Comparison of ENCODE assay signal across 10 cellular contexts in the genomic region with DNA sequence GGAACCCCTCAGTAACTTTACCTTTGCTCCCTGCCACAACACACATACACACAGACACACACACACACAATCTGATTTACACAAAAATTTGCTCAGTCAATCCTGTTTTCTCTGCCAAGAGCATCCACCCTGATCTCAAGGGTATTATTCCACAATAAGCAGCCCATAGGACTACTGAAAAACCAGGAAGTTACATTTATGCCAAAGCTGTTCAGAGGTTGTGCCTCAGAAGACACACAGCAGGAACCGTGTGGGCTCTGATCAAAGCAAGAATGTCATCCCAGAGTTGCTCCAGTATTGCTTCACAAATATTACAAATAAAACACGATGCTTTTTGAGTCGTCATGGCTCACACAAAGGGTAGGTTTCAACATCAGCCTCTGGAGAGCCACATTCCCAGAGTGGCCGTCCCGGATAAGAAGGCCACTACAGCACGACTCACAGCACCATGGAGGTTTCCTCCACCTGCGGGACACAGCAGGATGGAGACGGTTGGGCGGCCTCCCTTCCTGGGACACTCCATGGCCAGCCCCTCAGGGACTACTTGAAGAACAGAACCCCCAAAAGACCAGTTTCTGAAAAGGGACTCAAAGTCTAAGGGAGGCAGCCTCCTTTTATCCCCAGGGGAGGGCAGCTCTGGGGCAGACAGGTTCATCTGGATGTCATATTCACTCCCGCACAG. TPM values are rescaled to one million over a fixed set of nuclear protein-coding genes. Genes with fewer than 3 reads are reported as not detected.
DNase-seq lines count a peak whose midpoint lies in the region; ATAC-seq and TF ChIP-seq lines count a peak whose summit lies in the region.
"Had no signal": no experiment of that assay in that cellular context is flagged by ENCODE, and none has a peak within 500 bp of the region (broad histone marks: within the 10 kb centered on the region; RNA-seq: fewer than 3 reads in every experiment).

No MANE protein-coding gene starts in this region.

- peaks cover 29% of the 10 kb centered on the region for H3K4me1 ChIP-seq in skeletal muscle satellite cell (ENCODE audit: control insufficient read depth, insufficient read depth, low read length)
- H3K4me1 ChIP-seq in uterus, result peaks cover 0 to 5% of the 10 kb centered on the region in 2 donors

- TF ChIP-seq POLR2A in uterus (IDR thresholded peaks at IDR 0.05), result no peak

- H3K9ac ChIP-seq in skeletal muscle satellite cell (ENCODE audit: low read depth, low read length), result no peak overlapping the region

- no peaks in the 10 kb centered on the region for H3K9me3 ChIP-seq in skeletal muscle satellite cell (replicated peaks; ENCODE audit: low read length)
- no peaks in the 10 kb centered on the region for H3K9me3 ChIP-seq in uterus

- TF ChIP-seq CTCF in fibroblast of villous mesenchyme (IDR thresholded peaks at IDR 0.05; ENCODE audit: insufficient read depth, low read depth, low read length), result no peak
- no peak for TF ChIP-seq CTCF in uterus (IDR thresholded peaks at IDR 0.05)

- ATAC-seq in T-cell (replicated peaks in 1 of 4) (no peak), HG03175 (IDR thresholded peaks at IDR 0.05; ENCODE audit: unreplicated experiment) (no peak)

- peak overlapping the region; percentile 98 for H3K4me2 ChIP-seq in skeletal muscle satellite cell (ENCODE audit: low read length)

- H3K4me1 Mint-ChIP-seq in T-cell, result peaks cover 18 to 25% (median 23%) of the 10 kb centered on the region in 3 donors

- intact Hi-C loops in uterus (cut with DNase I; ENCODE audit: low total_unique reads), result no loop called here

- H3K4me3 Mint-ChIP-seq in T-cell, result peak overlapping the region; percentile 3 to 39 (median 18)

- peak overlapping the region; percentile 15 for H3K4me3 ChIP-seq in fibroblast of villous mesenchyme (ENCODE audit: low read depth, low read length)
- H3K4me3 ChIP-seq in skeletal muscle satellite cell (ENCODE audit: low read length), result peak overlapping the region; percentile 21
- H3K4me3 ChIP-seq in uterus, result no peak overlapping the region

- CTCF ChIA-PET in T-cell (lab: Charles Lee), result no interaction called here

- DNase-seq in GM04504 (ENCODE audit: low read depth) (peak; percentile 69), T-cell (no peak), fibroblast of villous mesenchyme (ENCODE audit: low read depth) (peak; percentile 86), anterior cingulate cortex (lab: John Stamatoyannopoulos, UW) (no peak), uterus (no peak), GM19240 (ENCODE audit: insufficient read length, low spot score) (no peak)
- DNase-seq: T-helper 2 cell had no signal

- H3K36me3 Mint-ChIP-seq in T-cell, result peaks cover 2% of the 10 kb centered on the region

- no peaks in the 10 kb centered on the region for H3K9me3 Mint-ChIP-seq in T-cell
- H3K9me3 Mint-ChIP-seq: IgD-negative memory B cell had no signal

- POLR2A ChIA-PET in T-cell (lab: Charles Lee), result no interaction called here

- peaks cover 4% of the 10 kb centered on the region for H3K36me3 ChIP-seq in skeletal muscle satellite cell (ENCODE audit: insufficient read depth, low read length)
- no peaks in the 10 kb centered on the region for H3K36me3 ChIP-seq in uterus

- H3K27me3 Mint-ChIP-seq in T-cell, result no peaks in the 10 kb centered on the region

- H3K27me3 ChIP-seq in skeletal muscle satellite cell (ENCODE audit: control insufficient read depth, insufficient read depth, low read length) (no peaks in the 10 kb centered on the region), uterus (no peaks in the 10 kb centered on the region)

- H3K27ac Mint-ChIP-seq in T-cell, result no peak overlapping the region

- peak overlapping the region in 1 of 2 donors; percentile 24 for H3K27ac ChIP-seq in uterus

RNA-seq across cellular contexts. Expression of a gene that starts 1.6 kb away (rescaled TPM):
- total RNA-seq in T-cell (1 to 10 TPM; 3.2 to 5.8 (median 5.1) TPM), fibroblast of villous mesenchyme (5.5 and 7.8 TPM in 2 replicates), uterus (10 to 100 TPM in 2 of 4 donors, 1 to 10 TPM in 2; 3.5 to 14.0 (median 8.5) TPM)
- 3.7 and 5.8 TPM in 2 replicates for total RNA-seq in skeletal muscle satellite cell (2012; rRNA removed)

RNA-seq across cellular contexts. Expression of a gene that starts 15.5 kb away (rescaled TPM):
- total RNA-seq in T-cell (10 to 100 TPM; 18.3 to 41.0 (median 38.7) TPM), fibroblast of villous mesenchyme (11.3 and 12.1 TPM in 2 replicates), uterus (10 to 100 TPM in 3 of 4 donors, 1 to 10 TPM in 1; 5.4 to 15.9 (median 12.7) TPM)
- total RNA-seq in skeletal muscle satellite cell (2012; rRNA removed), result 8.1 and 9.0 TPM in 2 replicates

RNA-seq across cellular contexts. Expression of a gene that starts 39.3 kb away (rescaled TPM):
- total RNA-seq in T-cell (100 to 1,000 TPM in 2 of 5 donors, 10 to 100 TPM in 3; 64.0 to 132 (median 82.3) TPM), fibroblast of villous mesenchyme (196 and 339 TPM in 2 replicates), uterus (100 to 1,000 TPM in 2 of 4 donors, 10 to 100 TPM in 2; 38.2 to 232 (median 93.6) TPM)
- 143 and 163 TPM in 2 replicates for total RNA-seq in skeletal muscle satellite cell (2012; rRNA removed)

Comparison
In these comparisons a context has a peak if more than half of its experiments do, and no peak if none do; other contexts are left out.
1. DNase-seq: peak in GM04504 (single experiment) and fibroblast of villous mesenchyme (single experiment); none in T-cell (0 of 34), anterior cingulate cortex (0 of 58), uterus (0 of 2) and GM19240 (single experiment).
2. H3K4me3 ChIP-seq: peak in fibroblast of villous mesenchyme (single experiment) and skeletal muscle satellite cell (single experiment); none in uterus (0 of 2).